Comparison of ENCODE assay signal across 8 cellular contexts in genomic region chr16:56617212-56618085, GRCh38. TPM values are rescaled to one million over a fixed set of nuclear protein-coding genes. Genes with fewer than 3 reads are reported as not detected.
DNase-seq lines count a peak whose midpoint lies in the region; FAIRE-seq and TF ChIP-seq lines count a peak whose summit lies in the region.

No MANE protein-coding gene starts in this region.

- no peak for FAIRE-seq in astrocyte (lab: Jason Lieb, UNC)

- peak overlapping the region; percentile 91 for H2AFZ ChIP-seq in astrocyte (ENCODE audit: low read depth, low read length)
- H2AFZ ChIP-seq in hepatocyte: peak overlapping the region; percentile 45

- H3K27ac ChIP-seq in astrocyte (ENCODE audit: low read depth, low read length) (no peak overlapping the region), hepatocyte (no peak overlapping the region)

- peaks cover 4% of the 10 kb centered on the region for H3K4me1 Mint-ChIP-seq in astrocyte (ENCODE audit: low read depth, unreplicated experiment)

- H3K9ac ChIP-seq in astrocyte (ENCODE audit: low read length): peak overlapping the region; percentile 53

- H3K27me3 ChIP-seq in astrocyte (ENCODE audit: insufficient read depth, low read length): no peaks in the 10 kb centered on the region
- peaks cover 42% of the 10 kb centered on the region for H3K27me3 ChIP-seq in hepatocyte

- no peaks in the 10 kb centered on the region for H3K9me2 ChIP-seq in hepatocyte (replicated peaks; ENCODE audit: insufficient read depth)

- H3K4me3 Mint-ChIP-seq in astrocyte (ENCODE audit: unreplicated experiment): peak overlapping the region; percentile 68

- H3K4me1 ChIP-seq in astrocyte (ENCODE audit: insufficient read depth, low read length) (peaks cover 43% of the 10 kb centered on the region), hepatocyte (ENCODE audit: insufficient read depth) (no peaks in the 10 kb centered on the region)

- H3K27ac Mint-ChIP-seq in astrocyte (ENCODE audit: unreplicated experiment): no peak overlapping the region

- peak; percentile 73 for DNase-seq in activated CD8-positive, alpha-beta memory T cell treated with anti-CD3 and anti-CD28 coated beads for 24 hours
- no peak for DNase-seq in activated CD8-positive, alpha-beta memory T cell treated with anti-CD3 and anti-CD28 coated beads, Interleukin-2, amount 50 U/mL, for 4 hours
- DNase-seq in astrocyte (ENCODE audit: low read depth): peak; percentile 57
- DNase-seq in hepatocyte (ENCODE audit: low spot score): peak; percentile 60
- no peak for DNase-seq in retinal pigment epithelial cell (ENCODE audit: low read depth)
- DNase-seq in dedifferentiated amniotic fluid mesenchymal stem cell (ENCODE audit: extremely low spot score): no peak
- DNase-seq in NCI-H2196 (lab: John Stamatoyannopoulos, UW; ENCODE audit: unreplicated experiment): no peak
- no peak for DNase-seq in NCI-H446 treated with DMSO at 0.1 percent for 48 hours (lab: John Stamatoyannopoulos, UW)

- H3K9me3 ChIP-seq in astrocyte (ENCODE audit: insufficient read depth, low read depth, low read length): no peaks in the 10 kb centered on the region
- H3K9me3 ChIP-seq in hepatocyte (ENCODE audit: low read depth): no peaks in the 10 kb centered on the region

- H3K4me2 ChIP-seq in astrocyte (ENCODE audit: low read length) (peak overlapping the region; percentile 85), hepatocyte (peak overlapping the region; percentile 86)

- H3K27me3 Mint-ChIP-seq in astrocyte (ENCODE audit: low read depth, unreplicated experiment): peaks cover 55% of the 10 kb centered on the region

- H4K20me1 ChIP-seq in astrocyte (ENCODE audit: insufficient read depth, low read length) (no peaks in the 10 kb centered on the region), hepatocyte (ENCODE audit: insufficient read depth, poor library complexity, severe bottlenecking) (no peaks in the 10 kb centered on the region)

- 4% methylated on average over 39 of the region's 41 CpGs for WGBS in hepatocyte (ENCODE audit: low lambda C conversion rate, missing lambda C conversion rate)

- H3K36me3 Mint-ChIP-seq in astrocyte (ENCODE audit: low read depth, unreplicated experiment): no peaks in the 10 kb centered on the region

- no peaks in the 10 kb centered on the region for H3K9me3 Mint-ChIP-seq in astrocyte (ENCODE audit: unreplicated experiment)

- no peak for TF ChIP-seq CTCF in astrocyte (IDR thresholded peaks at IDR 0.05; ENCODE audit: insufficient read depth, low read depth, low read length)
- TF ChIP-seq CTCF in hepatocyte (IDR thresholded peaks at IDR 0.05; ENCODE audit: poor library complexity): no peak
- no peak for TF ChIP-seq CTCF in retinal pigment epithelial cell (conservative IDR thresholded peaks at IDR 0.05; ENCODE audit: low read depth, low read length)

- H3K79me2 ChIP-seq in astrocyte (ENCODE audit: insufficient read depth, low read length) (peaks cover 4% of the 10 kb centered on the region), hepatocyte (no peaks in the 10 kb centered on the region)

- H3K4me3 ChIP-seq in astrocyte (ENCODE audit: insufficient read depth, low read depth, low read length) (peak overlapping the region; percentile 66), hepatocyte (peak overlapping the region; percentile 29), retinal pigment epithelial cell (ENCODE audit: low read length) (peak overlapping the region; percentile 37)

- H3K36me3 ChIP-seq in astrocyte (ENCODE audit: insufficient read depth, low read length) (no peaks in the 10 kb centered on the region), hepatocyte (replicated peaks; ENCODE audit: insufficient read depth, low read depth) (no peaks in the 10 kb centered on the region)

RNA-seq across cellular contexts. Expression of gene MT1E, which starts 8.1 kb away (rescaled TPM):
- total RNA-seq in astrocyte: 10.7 and 11.9 TPM in 2 replicates
- total RNA-seq in hepatocyte: 42.3 and 65.5 TPM in 2 replicates
- 105 and 121 TPM in 2 replicates for polyA plus RNA-seq in hepatocyte

RNA-seq across cellular contexts. Expression of gene MT2A, which starts 9.1 kb away (rescaled TPM):
- total RNA-seq in astrocyte: 84.2 and 112 TPM in 2 replicates
- 64.9 and 70.3 TPM in 2 replicates for total RNA-seq in hepatocyte
- polyA plus RNA-seq in hepatocyte: 914 and 1,143 TPM in 2 replicates

RNA-seq across cellular contexts. Expression of gene MT1M, which starts 15.0 kb away (rescaled TPM):
- not detected in 2 replicates for total RNA-seq in astrocyte
- 0.60 TPM in 1 of 2 replicates, not detected in the other for total RNA-seq in hepatocyte
- polyA plus RNA-seq in hepatocyte: 0.26 TPM in 1 of 2 replicates, not detected in the other

RNA-seq across cellular contexts. Expression of gene MT1A, which starts 21.0 kb away (rescaled TPM):
- total RNA-seq in astrocyte (not detected in 2 replicates), hepatocyte (not detected in 2 replicates)
- polyA plus RNA-seq in hepatocyte: 1.9 and 2.7 TPM in 2 replicates

RNA-seq across cellular contexts. Expression of gene MT3, which starts 28.1 kb away (rescaled TPM):
- total RNA-seq in astrocyte (not detected in 2 replicates), hepatocyte (not detected in 2 replicates)
- not detected in 2 replicates for polyA plus RNA-seq in hepatocyte

Comparison
In these comparisons a context has a peak if more than half of its experiments do, and no peak if none do; other contexts are left out.
1. DNase-seq: peak in activated CD8-positive, alpha-beta memory T cell treated with anti-CD3 and anti-CD28 coated beads for 24 hours (single experiment), astrocyte (single experiment) and hepatocyte (single experiment); none in activated CD8-positive, alpha-beta memory T cell treated with anti-CD3 and anti-CD28 coated beads, Interleukin-2, amount 50 U/mL, for 4 hours (single experiment), retinal pigment epithelial cell (single experiment), dedifferentiated amniotic fluid mesenchymal stem cell (single experiment), NCI-H2196 (single experiment) and NCI-H446 treated with DMSO at 0.1 percent for 48 hours (single experiment).
2. Peak in every context shown above with its lines, with median percentiles within 50 percentile points of each other: H3K4me3 ChIP-seq.